In the genomic region with DNA sequence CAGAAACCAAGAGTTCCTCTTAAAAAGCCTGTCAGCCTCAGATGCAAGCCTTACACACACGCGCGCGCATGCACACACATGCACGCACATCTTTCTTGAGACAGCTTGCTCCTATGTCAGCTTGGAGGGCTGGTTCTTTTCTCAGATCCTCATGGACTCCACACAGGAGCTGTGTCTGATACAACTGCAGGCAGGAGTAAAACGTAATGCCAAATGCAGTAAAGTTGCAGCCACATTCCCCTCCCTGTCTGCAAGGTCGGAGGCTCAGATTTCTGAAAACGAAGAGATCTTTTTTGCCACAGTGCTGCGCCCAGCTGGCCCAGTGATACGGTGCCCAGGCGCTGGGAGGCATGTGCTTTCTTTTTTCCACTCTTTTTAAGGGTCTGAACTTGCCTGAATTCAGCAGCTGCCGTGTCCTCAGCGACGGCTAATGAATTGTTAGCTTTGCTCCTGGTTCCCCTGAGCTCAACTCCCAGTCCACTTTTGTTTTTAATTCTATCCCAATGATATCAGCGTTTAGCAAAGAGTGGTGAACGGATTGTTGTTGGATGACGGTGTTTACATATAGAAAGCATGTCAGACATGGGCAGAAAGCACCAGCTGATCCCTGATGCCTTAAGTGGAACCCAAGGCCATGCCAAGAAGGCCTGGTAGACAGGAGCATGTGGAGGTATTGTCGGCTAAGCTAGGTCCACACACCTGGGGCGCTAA, we compare ENCODE assay signal across 13 cellular contexts.
DNase-seq lines count a peak whose midpoint lies in the region; ATAC-seq and TF ChIP-seq lines count a peak whose summit lies in the region.
"Had no signal": no experiment of that assay in that cellular context is flagged by ENCODE, and none has a peak within 500 bp of the region (broad histone marks: within the 10 kb centered on the region; RNA-seq: fewer than 3 reads in every experiment).

No MANE protein-coding gene starts in this region.

- 72 to 79% methylated on average over 19 of the region's 19 CpGs for WGBS in upper lobe of left lung, 2 donors

- peak; percentile 38 for DNase-seq in AG08395 (ENCODE audit: low spot score)
- DNase-seq in MV-4-11 (lab: John Stamatoyannopoulos, UW) = peak; percentile 72
- no peak for DNase-seq in chondrocyte (ENCODE audit: low spot score)
- no peak for DNase-seq in DMS153 treated with DMSO at 0.1 percent for 48 hours (lab: John Stamatoyannopoulos, UW; ENCODE audit: unreplicated experiment)
- no peak for DNase-seq in upper lobe of left lung
- DNase-seq in GM13976 (ENCODE audit: low spot score) = no peak
- DNase-seq in SHP77 treated with DMSO at 0.1 percent for 48 hours (lab: John Stamatoyannopoulos, UW) = no peak
- DNase-seq: activated CD8-positive, alpha-beta memory T cell treated with anti-CD3 and anti-CD28 coated beads, Interleukin-2, amount 50 U/mL, for 4 hours; H7; NCI-H187 treated with DMSO at 0.1 percent for 48 hours had no signal

- H3K9me3 Mint-ChIP-seq in chondrocyte (ENCODE audit: low read depth) (no peaks in the 10 kb centered on the region), nephron (no peaks in the 10 kb centered on the region)

- no peak overlapping the region for H3K4me3 ChIP-seq in upper lobe of left lung
- H3K4me3 ChIP-seq: cardiac muscle cell had no signal

- H3K9me3 ChIP-seq in upper lobe of left lung = no peaks in the 10 kb centered on the region
- H3K9me3 ChIP-seq: neutrophil had no signal

- H3K4me1 ChIP-seq in upper lobe of left lung = peaks cover 0 to 3% (median 0%) of the 10 kb centered on the region in 4 donors

- TF ChIP-seq CTCF in chondrocyte (IDR thresholded peaks at IDR 0.05) (no peak), nephron (IDR thresholded peaks at IDR 0.05; ENCODE audit: unreplicated experiment in 3 of 3) (no peak), upper lobe of left lung (IDR thresholded peaks at IDR 0.05) (no peak), GM13976 (IDR thresholded peaks at IDR 0.05; ENCODE audit: borderline replicate concordance, control extremely low read depth, extremely low read depth, insufficient read depth, missing control alignments) (no peak)

- H3K4me3 Mint-ChIP-seq in chondrocyte (ENCODE audit: unreplicated experiment) (peak overlapping the region; percentile 14), nephron (peak overlapping the region in 2 of 3 experiments; percentile 60 to 71)

- H3K27ac Mint-ChIP-seq in chondrocyte (ENCODE audit: unreplicated experiment) (peak overlapping the region; percentile 58), nephron (peak overlapping the region; percentile 52 to 66 (median 65))

- H3K36me3 ChIP-seq in upper lobe of left lung = no peaks in the 10 kb centered on the region
- H3K36me3 ChIP-seq: cardiac muscle cell, neutrophil had no signal

- no peak for TF ChIP-seq POLR2A in upper lobe of left lung (IDR thresholded peaks at IDR 0.05)

- H3K27ac ChIP-seq in upper lobe of left lung = no peak overlapping the region
- H3K27ac ChIP-seq: cardiac muscle cell, neutrophil had no signal

- H3K27me3 ChIP-seq in upper lobe of left lung = no peaks in the 10 kb centered on the region
- H3K27me3 ChIP-seq: cardiac muscle cell, neutrophil had no signal

- peaks cover 5% of the 10 kb centered on the region for H3K36me3 Mint-ChIP-seq in chondrocyte (ENCODE audit: low read depth)
- no peaks in the 10 kb centered on the region for H3K36me3 Mint-ChIP-seq in nephron (ENCODE audit: low read depth)

- TF ChIP-seq EP300 in upper lobe of left lung (IDR thresholded peaks at IDR 0.05) = no peak

- H3K4me1 Mint-ChIP-seq in chondrocyte (ENCODE audit: low read depth) (peaks cover 56% of the 10 kb centered on the region), nephron (peaks cover 79% of the 10 kb centered on the region)

- H3K27me3 Mint-ChIP-seq in chondrocyte (ENCODE audit: low read depth) = no peaks in the 10 kb centered on the region
- no peaks in the 10 kb centered on the region for H3K27me3 Mint-ChIP-seq in nephron (ENCODE audit: low read depth)

- ATAC-seq in upper lobe of left lung (ENCODE audit: low FRiP score in 2 of 2) = no peak

- in situ Hi-C loops in GM13976 (cut with MboI; ENCODE audit: low sequenced_read_pairs, unreplicated experiment) = no loop called here

Comparison
In these comparisons a context has a peak if more than half of its experiments do, and no peak if none do; other contexts are left out.
1. DNase-seq: peak in AG08395 (single experiment) and MV-4-11 (single experiment); none in chondrocyte (single experiment), DMS153 treated with DMSO at 0.1 percent for 48 hours (single experiment), upper lobe of left lung (0 of 2), GM13976 (single experiment) and SHP77 treated with DMSO at 0.1 percent for 48 hours (single experiment).